Comparison of ENCODE assay signal across 25 cellular contexts in genomic region chr3:4963669-4964589, GRCh38. TPM values are rescaled to one million over a fixed set of nuclear protein-coding genes. Genes with fewer than 3 reads are reported as not detected.
A peak's percentile ranks its signal among the peaks of the same experiment; 100 is the strongest.
DNase-seq lines count a peak whose midpoint lies in the region; ATAC-seq, FAIRE-seq and TF ChIP-seq lines count a peak whose summit lies in the region.
"Had no signal": no experiment of that assay in that cellular context is flagged by ENCODE, and none has a peak within 500 bp of the region (broad histone marks: within the 10 kb centered on the region; RNA-seq: fewer than 3 reads in every experiment).

No MANE protein-coding gene starts in this region.

- no peak overlapping the region for H2BK120ac ChIP-seq in H9 (ENCODE audit: low read depth, low read length, poor library complexity, severe bottlenecking)

- no peak overlapping the region for H2BK5ac ChIP-seq in H9 (ENCODE audit: insufficient read length, low read length)

- H3K9me2 ChIP-seq in PC-3 (replicated peaks; ENCODE audit: low read length) = no peaks in the 10 kb centered on the region

- H3K27ac Mint-ChIP-seq in H9 = no peak overlapping the region
- H3K27ac Mint-ChIP-seq: B cell had no signal

- H3K23ac ChIP-seq in H9 (ENCODE audit: insufficient read length, low read depth, low read length) = no peak overlapping the region

- H3K9ac ChIP-seq in PC-3 (ENCODE audit: low read length) (no peak overlapping the region), endothelial cell of umbilical vein (replicated peaks; ENCODE audit: extremely low read depth, insufficient read depth, low read length) (no peak overlapping the region), smooth muscle cell (ENCODE audit: low read depth) (no peak overlapping the region), H9 (ENCODE audit: extremely low read depth, insufficient read length, low read length) (no peak overlapping the region), colonic mucosa (ENCODE audit: low read depth in 2 of 2, low read length in 2 of 2) (no peak overlapping the region)

- no peak overlapping the region for H3K4me3 Mint-ChIP-seq in H9
- H3K4me3 Mint-ChIP-seq: B cell, IgD-negative memory B cell had no signal

- BruUV-seq in PC-3 (replicated peaks; lab: Mats Ljungman, UMichigan) (no TSS peak), endothelial cell of umbilical vein (replicated peaks; lab: Mats Ljungman, UMichigan) (no TSS peak)

- no peak overlapping the region for H3K4me3 ChIP-seq in PC-3 (ENCODE audit: low read length)
- no peak overlapping the region for H3K4me3 ChIP-seq in endothelial cell of umbilical vein (replicated peaks in 1 of 3; ENCODE audit: insufficient read depth in 1 of 3, low read depth in 1 of 3, low read length in 3 of 3)
- no peak overlapping the region for H3K4me3 ChIP-seq in smooth muscle cell
- H3K4me3 ChIP-seq in colonic mucosa = no peak overlapping the region
- H3K4me3 ChIP-seq: GM12878 had no signal

- H4K20me1 ChIP-seq in PC-3 (ENCODE audit: low read length) = no peaks in the 10 kb centered on the region
- no peaks in the 10 kb centered on the region for H4K20me1 ChIP-seq in endothelial cell of umbilical vein (replicated peaks; ENCODE audit: control insufficient read depth, extremely low read depth, insufficient read depth, low read length)
- no peaks in the 10 kb centered on the region for H4K20me1 ChIP-seq in smooth muscle cell (ENCODE audit: low read depth)
- H4K20me1 ChIP-seq in H9 (ENCODE audit: control insufficient read depth, insufficient read depth, insufficient read length) = no peaks in the 10 kb centered on the region

- H3K14ac ChIP-seq in H9 (ENCODE audit: insufficient read depth, low read length) = no peak overlapping the region

- TF ChIP-seq POLR2A in endothelial cell of umbilical vein (IDR thresholded peaks at IDR 0.05; ENCODE audit: low read depth, low read length) = no peak

- POLR2A ChIA-PET in PC-3 (lab: Charles Lee; ENCODE audit: unreplicated experiment) (no interaction called here), endothelial cell of umbilical vein (lab: Charles Lee) (no interaction called here)

- H3T11ph ChIP-seq in H9 (ENCODE audit: low read length) = no peak overlapping the region

- no peaks in the 10 kb centered on the region for H3K79me1 ChIP-seq in H9 (ENCODE audit: insufficient read depth, low read depth, low read length, poor library complexity, severe bottlenecking)

- H2AK5ac ChIP-seq in H9 (ENCODE audit: insufficient read length, low read length) = no peak overlapping the region

- TF ChIP-seq CTCF in PC-3 (conservative IDR thresholded peaks at IDR 0.05; ENCODE audit: low read depth, low read length) = no peak
- TF ChIP-seq CTCF in endothelial cell of umbilical vein (IDR thresholded peaks at IDR 0.05; ENCODE audit: extremely low read depth in 1 of 2, insufficient read depth in 1 of 2, low read depth in 1 of 2, low read length in 2 of 2) = no peak
- TF ChIP-seq CTCF in smooth muscle cell (IDR thresholded peaks at IDR 0.05; ENCODE audit: borderline replicate concordance, insufficient read depth, poor library complexity, severe bottlenecking) = no peak
- no peak for TF ChIP-seq CTCF in H9 (conservative IDR thresholded peaks at IDR 0.05)
- no peak for TF ChIP-seq CTCF in colonic mucosa (IDR thresholded peaks at IDR 0.05)
- no peak for TF ChIP-seq CTCF in D721Med (IDR thresholded peaks at IDR 0.05; ENCODE audit: insufficient read depth, missing control alignments)

- peak; percentile 21 for DNase-seq in EL
- DNase-seq in PC-3 = no peak
- no peak for DNase-seq in endothelial cell of umbilical vein (ENCODE audit: low read depth, low spot score)
- no peak for DNase-seq in smooth muscle cell (lab: John Stamatoyannopoulos, UW; ENCODE audit: unreplicated experiment)
- DNase-seq in H9 = no peak
- DNase-seq in colonic mucosa = no peak
- no peak for DNase-seq in D721Med (ENCODE audit: insufficient read length, low spot score)
- DNase-seq: Calu3, DMS153, GDM1, NCI-H1048, NCI-H1417, NCI-H1694, NCI-H2081, NCI-H2227 treated with DMSO at 0.1 percent for 48 hours, NCI-H526 treated with DMSO at 0.1 percent for 48 hours, SHP77 had no signal

- peaks cover 9% of the 10 kb centered on the region; the same call in 1 of the 2 replicates for H3K27me3 Mint-ChIP-seq in H9 (ENCODE audit: low read depth)
- H3K27me3 Mint-ChIP-seq: B cell, IgD-negative memory B cell had no signal

- no peak overlapping the region for H2BK15ac ChIP-seq in H9 (ENCODE audit: low read depth, low read length)

- H3K4me2 ChIP-seq in PC-3 (ENCODE audit: low read length) (no peak overlapping the region), endothelial cell of umbilical vein (ENCODE audit: insufficient read depth, low read length) (no peak overlapping the region), smooth muscle cell (no peak overlapping the region), H9 (ENCODE audit: insufficient read depth, insufficient read length, low read length) (no peak overlapping the region)

- no peaks in the 10 kb centered on the region; the same call in 1 of the 2 replicates for H3K36me3 ChIP-seq in PC-3 (ENCODE audit: low read depth, low read length)
- H3K36me3 ChIP-seq in endothelial cell of umbilical vein (ENCODE audit: control insufficient read depth in 2 of 2, extremely low read depth in 1 of 2, insufficient read depth in 2 of 2, low read length in 2 of 2) = no peaks in the 10 kb centered on the region
- H3K36me3 ChIP-seq in smooth muscle cell (ENCODE audit: low read depth) = no peaks in the 10 kb centered on the region
- H3K36me3 ChIP-seq in colonic mucosa = no peaks in the 10 kb centered on the region

- no peak overlapping the region for H4K5ac ChIP-seq in H9 (ENCODE audit: insufficient read length, low read depth, low read length)

- H3K9me1 ChIP-seq in endothelial cell of umbilical vein (replicated peaks; ENCODE audit: control insufficient read depth, extremely low read depth, insufficient read depth, low read length) = no peaks in the 10 kb centered on the region

- H2AFZ ChIP-seq in PC-3 (ENCODE audit: low read length) (no peak overlapping the region), endothelial cell of umbilical vein (ENCODE audit: low read depth, low read length) (no peak overlapping the region), smooth muscle cell (ENCODE audit: low read depth) (no peak overlapping the region), H9 (ENCODE audit: low read length) (no peak overlapping the region)

- H3K4me1 ChIP-seq in PC-3 (ENCODE audit: insufficient read depth, low read length) (0 out of 2 replicates have a peak, but pooled peaks cover 6% of the 10 kb centered on the region), endothelial cell of umbilical vein (ENCODE audit: control insufficient read depth, extremely low read depth, insufficient read depth, low read length) (no peaks in the 10 kb centered on the region), smooth muscle cell (ENCODE audit: low read depth) (no peaks in the 10 kb centered on the region), H9 (ENCODE audit: insufficient read depth, low read length) (no peaks in the 10 kb centered on the region), colonic mucosa (no peaks in the 10 kb centered on the region)

- no peak overlapping the region for H3K4ac ChIP-seq in H9 (ENCODE audit: low read depth, low read length)

- no peaks in the 10 kb centered on the region for H3K23me2 ChIP-seq in H9 (ENCODE audit: insufficient read length, low read depth, low read length, poor library complexity, severe bottlenecking)

- H3K27me3 ChIP-seq in PC-3 (ENCODE audit: low read length) (no peaks in the 10 kb centered on the region), endothelial cell of umbilical vein (ENCODE audit: control insufficient read depth in 2 of 2, insufficient read depth in 2 of 2, low read length in 2 of 2) (no peaks in the 10 kb centered on the region), smooth muscle cell (ENCODE audit: low read depth) (no peaks in the 10 kb centered on the region), H9 (ENCODE audit: insufficient read depth, low read length) (no peaks in the 10 kb centered on the region), colonic mucosa (no peaks in the 10 kb centered on the region)

- ATAC-seq in PC-3 (peak; percentile 87), GM19397 (IDR thresholded peaks at IDR 0.05; ENCODE audit: unreplicated experiment) (no peak)
- ATAC-seq: GM12878, Panc1 had no signal

- no peak overlapping the region for H3K18ac ChIP-seq in H9 (ENCODE audit: insufficient read length, low read depth, low read length)

- intact Hi-C loops in PC-3 (cut with micrococcal nuclease) (no loop called here), endothelial cell of umbilical vein (cut with micrococcal nuclease) (no loop called here), colonic mucosa (cut with DNase I) (loop anchor here (10.0 kb wide), 1 partner anchor 69 kb away; no protein-coding TSS in a partner anchor)

- H4K91ac ChIP-seq in H9 (ENCODE audit: insufficient read length, low read depth, low read length) = no peak overlapping the region

- H2BK12ac ChIP-seq in H9 (ENCODE audit: insufficient read length, low read depth, low read length) = no peak overlapping the region

- no peak overlapping the region for H2BK20ac ChIP-seq in H9 (ENCODE audit: low read depth, low read length, poor library complexity, severe bottlenecking)

- no peak overlapping the region for H3K56ac ChIP-seq in H9 (ENCODE audit: insufficient read length, low read depth, low read length)

- peaks cover 15 to 26% of the 10 kb centered on the region in 2 experiments for H3K9me3 Mint-ChIP-seq in H9

- peaks cover 0 to 9% (median 3%) of the 10 kb centered on the region in 3 experiments; a peak in 5 of 7 replicates for H3K36me3 Mint-ChIP-seq in H9 (ENCODE audit: insufficient read depth in 1 of 3, low read depth in 3 of 3)

- H3F3A ChIP-seq in PC-3 (ENCODE audit: low read length, unreplicated experiment) (no peaks in the 10 kb centered on the region), smooth muscle cell (ENCODE audit: low read depth) (no peaks in the 10 kb centered on the region)

- H3K79me2 ChIP-seq in PC-3 (ENCODE audit: low read length) = no peaks in the 10 kb centered on the region
- H3K79me2 ChIP-seq in endothelial cell of umbilical vein (ENCODE audit: control insufficient read depth, insufficient read depth, low read length) = no peaks in the 10 kb centered on the region
- no peaks in the 10 kb centered on the region for H3K79me2 ChIP-seq in smooth muscle cell (ENCODE audit: low read depth)
- no peaks in the 10 kb centered on the region for H3K79me2 ChIP-seq in H9 (ENCODE audit: insufficient read depth, low read length)

- H4K8ac ChIP-seq in H9 (replicated peaks; ENCODE audit: insufficient read length, low read depth, low read length) = no peak overlapping the region

- no peaks in the 10 kb centered on the region for H3K4me1 Mint-ChIP-seq in H9

- H3K9me3 ChIP-seq in PC-3 (ENCODE audit: low read length) (peaks cover 4% of the 10 kb centered on the region; the same call in 1 of the 2 replicates), endothelial cell of umbilical vein (replicated peaks; ENCODE audit: control insufficient read depth, insufficient read depth, low read length) (peaks cover 1% of the 10 kb centered on the region), smooth muscle cell (replicated peaks; ENCODE audit: low read depth) (no peaks in the 10 kb centered on the region), H9 (ENCODE audit: control insufficient read depth, low read depth, low read length) (peaks cover 4% of the 10 kb centered on the region), colonic mucosa (no peaks in the 10 kb centered on the region)

- dilution Hi-C loops in endothelial cell of umbilical vein (cut with MboI; ENCODE audit: extremely low pct_ligation_motif_present, low sequenced_read_pairs) = no loop called here

- CTCF ChIA-PET in PC-3 (lab: Charles Lee) (no interaction called here), endothelial cell of umbilical vein (lab: Charles Lee) (interaction anchor here (0.9 to 1.1 kb wide), 2 partner anchors 9 to 12 kb away, joined by 3 read pairs; no protein-coding TSS in a partner anchor)

- 70% methylated on average over 1 of the region's 1 CpG for WGBS in smooth muscle cell (ENCODE audit: low lambda C conversion rate)
- no CpG with 5 or more reads among the region's 1 CpG for WGBS in H9 (ENCODE audit: extremely low coverage, insufficient read length, low lambda C conversion rate)

- no peak for FAIRE-seq in endothelial cell of umbilical vein (lab: Jason Lieb, UNC)
- FAIRE-seq in D721Med (lab: Jason Lieb, UNC) = no peak
- FAIRE-seq: GM12878, H1 had no signal

- H3K27ac ChIP-seq in PC-3 (ENCODE audit: low read length) (no peak overlapping the region), endothelial cell of umbilical vein (ENCODE audit: insufficient read depth, low read depth, low read length) (no peak overlapping the region), smooth muscle cell (ENCODE audit: low read depth) (peak overlapping the region; percentile 21), H9 (ENCODE audit: insufficient read length, low read depth, low read length) (no peak overlapping the region), colonic mucosa (no peak overlapping the region)
- H3K27ac ChIP-seq: C4-2B, RWPE1 had no signal

RNA-seq across cellular contexts. Expression of gene BHLHE40, which starts 15.3 kb away (rescaled TPM):
- total RNA-seq in PC-3 (2014; rRNA removed) (255 and 256 TPM in 2 replicates), endothelial cell of umbilical vein (40.3 and 57.4 TPM in 2 replicates), smooth muscle cell (170 and 195 TPM in 2 replicates), H9 (2021) (3.9 and 4.1 TPM in 2 replicates), colonic mucosa (10 to 100 TPM; 25.2 to 66.0 TPM)
- polyA plus RNA-seq in endothelial cell of umbilical vein (31.9 and 57.9 TPM in 2 replicates), smooth muscle cell (209 and 241 TPM in 2 replicates)
- 40.4 and 45.0 TPM in 2 replicates for polyA plus RNA-seq in endothelial cell of umbilical vein (2011; cell fraction: cytosol; rRNA removed)
- 232 and 244 TPM in 2 replicates for polyA plus RNA-seq in endothelial cell of umbilical vein (2011; cell fraction: nucleus; rRNA removed)
- 77.7 and 85.4 TPM in 2 replicates for polyA plus RNA-seq in endothelial cell of umbilical vein (2012)
- 50.2 and 58.1 TPM in 2 replicates for polyA minus RNA-seq in endothelial cell of umbilical vein
- polyA minus RNA-seq in endothelial cell of umbilical vein (2011; cell fraction: cytosol; rRNA and poly(A)+ RNA removed) = 14.3 TPM
- 117 and 162 TPM in 2 replicates for polyA minus RNA-seq in endothelial cell of umbilical vein (2011; cell fraction: nucleus; rRNA and poly(A)+ RNA removed)
